Comparison of ENCODE assay signal across 34 cellular contexts in genomic region chr1:222728746-222729145, GRCh38. TPM values are rescaled to one million over a fixed set of nuclear protein-coding genes. Genes with fewer than 3 reads are reported as not detected.
"Had no signal": no experiment of that assay in that cellular context is flagged by ENCODE, and none has a peak within 500 bp of the region (broad histone marks: within the 10 kb centered on the region; RNA-seq: fewer than 3 reads in every experiment).

No MANE protein-coding gene starts in this region.

- H3K9me3 Mint-ChIP-seq: activated B cell treated with CpG ODN at 0.5 μM for 24 hours; activated CD4-positive, alpha-beta memory T cell treated with anti-CD3 and anti-CD28 coated beads for 36 hours; activated naive CD4-positive, alpha-beta T cell treated with anti-CD3 and anti-CD28 coated beads for 36 hours; activated naive CD4-positive, alpha-beta T cell treated with anti-CD3 and anti-CD28 coated beads, Interleukin-2, amount 50 U/mL, for 72 hours; activated T-cell treated with anti-CD3 and anti-CD28 coated beads, Interleukin-2, amount 50 U/mL, for 4 hours; activated T-helper 1 cell treated with anti-CD3 and anti-CD28 coated beads, Interleukin-12 subunit alpha, Interleukin-12 subunit beta, Interleukin-2, Interleukin-4 antibody, amounts not matched to agents 30 ng/mL and 10 ng/mL and 1 ng/mL, durations not matched to agents 14 hours and 24 hours and 36 hours; brain; T-cell had no signal

- H3K4me1 Mint-ChIP-seq: brain had no signal

- H3K4me1 ChIP-seq: SJCRH30 had no signal

- H3K4me3 Mint-ChIP-seq: activated B cell treated with CpG ODN at 0.5 μM for 24 hours; activated CD4-positive, alpha-beta memory T cell treated with anti-CD3 and anti-CD28 coated beads for 36 hours; activated naive CD4-positive, alpha-beta T cell treated with anti-CD3 and anti-CD28 coated beads for 36 hours; activated T-cell treated with anti-CD3 and anti-CD28 coated beads, Interleukin-2, amount 50 U/mL, for 4 hours; activated T-helper 1 cell treated with anti-CD3 and anti-CD28 coated beads, Interleukin-12 subunit alpha, Interleukin-12 subunit beta, Interleukin-2, Interleukin-4 antibody, amounts not matched to agents 30 ng/mL and 10 ng/mL and 1 ng/mL, durations not matched to agents 14 hours and 24 hours and 36 hours; brain; T-cell had no signal

- H3K9me3 ChIP-seq: SJCRH30 had no signal

- H3K27ac ChIP-seq: SJCRH30, SK-N-MC, VCaP had no signal

- H3K27me3 ChIP-seq: SJCRH30 had no signal

- H3K27me3 Mint-ChIP-seq: activated B cell treated with CpG ODN at 0.5 μM for 24 hours; activated CD4-positive, alpha-beta memory T cell treated with anti-CD3 and anti-CD28 coated beads for 36 hours; brain; T-cell had no signal

- H3K4me3 ChIP-seq: SJCRH30, SK-N-MC had no signal

- H3K27ac Mint-ChIP-seq: activated CD4-positive, alpha-beta memory T cell treated with anti-CD3 and anti-CD28 coated beads for 36 hours; activated naive CD4-positive, alpha-beta T cell treated with anti-CD3 and anti-CD28 coated beads, Interleukin-2, amount 50 U/mL, for 72 hours; activated T-helper 1 cell treated with anti-CD3 and anti-CD28 coated beads, Interleukin-12 subunit alpha, Interleukin-12 subunit beta, Interleukin-2, Interleukin-4 antibody, amounts not matched to agents 30 ng/mL and 10 ng/mL and 1 ng/mL, durations not matched to agents 14 hours and 24 hours and 36 hours; brain had no signal

- ATAC-seq: activated naive CD4-positive, alpha-beta T cell treated with anti-CD3 and anti-CD28 coated beads, Interleukin-2, amount 50 U/mL, for 72 hours; activated T-cell treated with anti-CD3 and anti-CD28 coated beads, Interleukin-2, amount 50 U/mL, for 4 hours; Panc1; T-cell had no signal

- DNase-seq: activated B cell treated with CpG ODN at 0.5 μM for 24 hours; activated CD4-positive, alpha-beta memory T cell treated with anti-CD3 and anti-CD28 coated beads for 36 hours; activated CD4-positive, alpha-beta T cell treated with anti-CD3 and anti-CD28 coated beads for 4 hours; activated CD4-positive, alpha-beta T cell treated with anti-CD3 and anti-CD28 coated beads, Interleukin-2, amount 50 U/mL, for 1 hour; activated CD4-positive, CD25-positive, alpha-beta regulatory T cell treated with anti-CD3 and anti-CD28 coated beads, Interleukin-2, amount 50 U/mL, for 72 hours; activated CD8-positive, alpha-beta memory T cell treated with anti-CD3 and anti-CD28 coated beads, Interleukin-2, amount 50 U/mL, for 4 hours; activated gamma-delta T cell treated with Interleukin-2 at 50 U/mL for 16 hours; activated naive CD4-positive, alpha-beta T cell treated with anti-CD3 and anti-CD28 coated beads for 36 hours; activated T-cell treated with anti-CD3 and anti-CD28 coated beads for 4 hours; activated T-cell treated with anti-CD3 and anti-CD28 coated beads, Interleukin-2, amount 50 U/mL, for 4 hours; central memory CD4-positive, alpha-beta T cell; Kasumi-1; KG1; MM.1S; MV-4-11; NCI-H1092; NCI-H1436 treated with DMSO at 0.1 percent for 48 hours; NCI-H1694 treated with DMSO at 0.1 percent for 48 hours; NCI-H2081; NCI-H226; NCI-H446 treated with DMSO at 0.1 percent for 48 hours; NCI-H524; SHP77; SJCRH30; T-cell; T-helper 2 cell; T-helper 9 cell had no signal

RNA-seq across cellular contexts. Expression of gene FAM177B, which starts 8.3 kb away (rescaled TPM):
- total RNA-seq: activated CD4-positive, alpha-beta memory T cell treated with anti-CD3 and anti-CD28 coated beads for 36 hours; activated naive CD4-positive, alpha-beta T cell treated with anti-CD3 and anti-CD28 coated beads for 36 hours; activated T-cell treated with anti-CD3 and anti-CD28 coated beads, Interleukin-2, amount 50 U/mL, for 4 hours; RPMI7951; SJCRH30 had no signal
